8 cellular contexts compared by ENCODE assay signal in the genomic region with DNA sequence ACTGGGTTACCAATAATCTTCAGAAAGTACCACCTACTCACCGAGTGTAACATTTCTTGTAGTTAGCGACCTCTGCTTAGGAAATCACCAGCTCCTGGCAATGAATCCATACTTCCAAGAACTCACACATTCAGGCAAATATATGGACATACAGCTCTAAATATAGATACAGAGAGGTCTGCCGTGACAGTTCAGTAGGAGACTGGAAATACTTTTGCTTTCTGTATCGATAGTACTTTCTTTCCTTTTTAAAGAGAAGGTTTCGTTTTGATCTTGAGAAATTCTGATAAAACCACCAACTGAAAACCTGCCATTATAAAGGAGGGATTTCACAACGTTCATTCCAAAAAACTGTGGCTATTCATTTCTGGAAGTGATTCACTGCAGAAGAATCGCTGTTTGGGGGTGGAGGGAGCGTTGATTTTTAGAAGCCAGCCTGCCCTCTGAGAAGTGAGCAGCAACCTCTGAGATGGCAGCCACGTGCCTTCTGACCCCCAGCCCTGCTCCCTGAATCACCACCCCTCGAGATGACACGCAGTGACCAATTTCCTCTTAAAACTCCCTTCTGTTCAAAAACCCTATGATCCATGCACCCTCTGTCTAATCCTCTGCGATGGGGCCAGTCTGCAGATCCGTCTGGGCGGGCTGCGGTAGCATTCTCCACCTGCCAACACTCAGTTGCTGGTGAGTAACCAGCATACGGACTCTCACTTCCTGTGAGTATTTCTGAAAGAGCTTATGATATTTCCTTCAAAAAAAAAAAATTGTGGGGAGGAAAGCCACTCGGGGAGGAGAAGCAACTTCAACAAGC.
DNase-seq lines count a peak whose midpoint lies in the region; TF ChIP-seq lines count a peak whose summit lies in the region.

No MANE protein-coding gene starts in this region.

- no peaks in the 10 kb centered on the region for H3K27me3 ChIP-seq in HAP-1 (ENCODE audit: low read depth)
- no peaks in the 10 kb centered on the region for H3K27me3 ChIP-seq in MG63

- H3K27ac Mint-ChIP-seq in mesothelial cell of epicardium = peak overlapping the region; percentile 3

- H3K9me3 Mint-ChIP-seq in mesothelial cell of epicardium = no peaks in the 10 kb centered on the region

- no peaks in the 10 kb centered on the region; the same call in 1 of the 2 replicates for H3K36me3 ChIP-seq in HAP-1 (replicated peaks)
- peaks cover 50% of the 10 kb centered on the region for H3K36me3 ChIP-seq in MG63

- in situ Hi-C loops in HAP-1 (cut with MboI; ENCODE audit: low sequenced_read_pairs) = no loop called here

- DNase-seq in GM04504 (ENCODE audit: low read depth) (peak; percentile 97), HAP-1 (ENCODE audit: low spot score in 2 of 2) (peak in 1 of 2 experiments; percentile 38), MG63 (peak; percentile 93), choroid plexus epithelial cell (ENCODE audit: low read depth) (peak; percentile 98), mesothelial cell of epicardium (ENCODE audit: low spot score in 2 of 2, unreplicated experiment in 2 of 2) (no peak), NCI-H82 (lab: John Stamatoyannopoulos, UW) (no peak)
- peak; percentile 65 for DNase-seq in activated CD4-positive, alpha-beta T cell treated with anti-CD3 and anti-CD28 coated beads for 1 hour
- peak; percentile 74 for DNase-seq in stimulated activated CD8-positive, alpha-beta memory T cell treated with anti-CD3 and anti-CD28 coated beads, Interleukin-4, amount 100 ng/mL, for 24 hours (ENCODE audit: low read depth)

- H3K9me3 ChIP-seq in HAP-1 = no peaks in the 10 kb centered on the region
- H3K9me3 ChIP-seq in MG63 = no peaks in the 10 kb centered on the region

- H3K4me3 Mint-ChIP-seq in mesothelial cell of epicardium = peak overlapping the region; percentile 53

- peaks cover 24% of the 10 kb centered on the region for H3K4me1 Mint-ChIP-seq in mesothelial cell of epicardium

- no peaks in the 10 kb centered on the region for H3K27me3 Mint-ChIP-seq in mesothelial cell of epicardium (ENCODE audit: low read depth)

- no peaks in the 10 kb centered on the region for H3K36me3 Mint-ChIP-seq in mesothelial cell of epicardium

- no peak for TF ChIP-seq CTCF in choroid plexus epithelial cell (conservative IDR thresholded peaks at IDR 0.05; ENCODE audit: low read depth, low read length)
- TF ChIP-seq CTCF in mesothelial cell of epicardium (IDR thresholded peaks at IDR 0.05; ENCODE audit: unreplicated experiment) = no peak

- H3K4me3 ChIP-seq in HAP-1 = peak overlapping the region; percentile 7
- H3K4me3 ChIP-seq in MG63 = peak overlapping the region; percentile 71
- H3K4me3 ChIP-seq in choroid plexus epithelial cell (ENCODE audit: low read depth, low read length) = peak overlapping the region; percentile 71

- peaks cover 33% of the 10 kb centered on the region for H3K4me1 ChIP-seq in HAP-1

Comparison
In these comparisons a context has a peak if more than half of its experiments do, and no peak if none do; other contexts are left out.
1. DNase-seq: peak in GM04504 (single experiment), MG63 (single experiment), activated CD4-positive, alpha-beta T cell treated with anti-CD3 and anti-CD28 coated beads for 1 hour (single experiment), choroid plexus epithelial cell (single experiment) and stimulated activated CD8-positive, alpha-beta memory T cell treated with anti-CD3 and anti-CD28 coated beads, Interleukin-4, amount 100 ng/mL, for 24 hours (single experiment); none in mesothelial cell of epicardium (0 of 2) and NCI-H82 (single experiment).
2. H3K4me3 ChIP-seq: peak in every context shown above with its lines; median percentile 71 in MG63; 71 in choroid plexus epithelial cell; 7 in HAP-1.